ENCODE assay signal across 1 cellular context in the genomic region with DNA sequence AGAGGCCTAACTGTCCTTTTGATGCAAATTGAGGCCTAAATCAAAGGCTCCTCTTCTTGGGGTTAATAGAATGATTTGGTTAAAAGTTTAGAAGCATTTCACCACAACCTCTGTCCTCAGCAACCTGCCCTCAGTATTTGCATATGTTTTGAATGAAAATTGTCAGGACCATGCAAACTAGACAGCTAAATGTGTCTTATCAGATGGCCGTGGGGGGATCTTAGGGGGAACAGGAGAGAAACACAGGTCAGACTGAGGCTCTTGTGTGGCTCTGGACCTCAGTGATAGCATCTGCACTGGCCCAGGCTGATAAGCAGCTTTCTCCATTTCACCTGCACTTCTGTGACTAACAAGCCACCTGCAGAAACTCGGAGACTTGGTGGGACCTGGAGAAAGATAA.
TF ChIP-seq lines count a peak whose summit lies in the region.

No MANE protein-coding gene starts in this region.

TF ChIP-seq in GM12878, 131 proteins besides CTCF, POLR2A, EP300 and RAD21 (continued from another document):
- TF ChIP-seq CBX5 (IDR thresholded peaks at IDR 0.05; ENCODE audit: low read depth): no peak
- TF ChIP-seq, protein P1, sequence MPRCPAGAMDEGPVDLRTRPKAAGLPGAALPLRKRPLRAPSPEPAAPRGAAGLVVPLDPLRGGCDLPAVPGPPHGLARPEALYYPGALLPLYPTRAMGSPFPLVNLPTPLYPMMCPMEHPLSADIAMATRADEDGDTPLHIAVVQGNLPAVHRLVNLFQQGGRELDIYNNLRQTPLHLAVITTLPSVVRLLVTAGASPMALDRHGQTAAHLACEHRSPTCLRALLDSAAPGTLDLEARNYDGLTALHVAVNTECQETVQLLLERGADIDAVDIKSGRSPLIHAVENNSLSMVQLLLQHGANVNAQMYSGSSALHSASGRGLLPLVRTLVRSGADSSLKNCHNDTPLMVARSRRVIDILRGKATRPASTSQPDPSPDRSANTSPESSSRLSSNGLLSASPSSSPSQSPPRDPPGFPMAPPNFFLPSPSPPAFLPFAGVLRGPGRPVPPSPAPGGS (IDR thresholded peaks at IDR 0.05; ENCODE audit: borderline replicate concordance, insufficient read depth, low read depth, low read length, poor library complexity, severe bottlenecking): no peak
- TF ChIP-seq KLF5 (IDR thresholded peaks at IDR 0.05; ENCODE audit: partially characterized antibody): no peak
- TF ChIP-seq, protein P2, sequence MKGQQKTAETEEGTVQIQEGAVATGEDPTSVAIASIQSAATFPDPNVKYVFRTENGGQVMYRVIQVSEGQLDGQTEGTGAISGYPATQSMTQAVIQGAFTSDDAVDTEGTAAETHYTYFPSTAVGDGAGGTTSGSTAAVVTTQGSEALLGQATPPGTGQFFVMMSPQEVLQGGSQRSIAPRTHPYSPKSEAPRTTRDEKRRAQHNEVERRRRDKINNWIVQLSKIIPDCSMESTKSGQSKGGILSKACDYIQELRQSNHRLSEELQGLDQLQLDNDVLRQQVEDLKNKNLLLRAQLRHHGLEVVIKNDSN (IDR thresholded peaks at IDR 0.05; ENCODE audit: borderline replicate concordance, extremely low read length, insufficient read depth, low read depth, low read length): no peak
- TF ChIP-seq ZBED1 (IDR thresholded peaks at IDR 0.05; ENCODE audit: borderline replicate concordance): no peak
- TF ChIP-seq TCF7 (IDR thresholded peaks at IDR 0.05; ENCODE audit: borderline replicate concordance): no peak
- peak; percentile 47; the same call in 1 of the 3 replicates for TF ChIP-seq POU2F2 (IDR thresholded peaks at IDR 0.05; ENCODE audit: borderline replicate concordance, low read depth, low read length)
TF ChIP-seq in GM12878: peak in this region for 1.
